ENCODE assay signal across 20 cellular contexts in the genomic region with DNA sequence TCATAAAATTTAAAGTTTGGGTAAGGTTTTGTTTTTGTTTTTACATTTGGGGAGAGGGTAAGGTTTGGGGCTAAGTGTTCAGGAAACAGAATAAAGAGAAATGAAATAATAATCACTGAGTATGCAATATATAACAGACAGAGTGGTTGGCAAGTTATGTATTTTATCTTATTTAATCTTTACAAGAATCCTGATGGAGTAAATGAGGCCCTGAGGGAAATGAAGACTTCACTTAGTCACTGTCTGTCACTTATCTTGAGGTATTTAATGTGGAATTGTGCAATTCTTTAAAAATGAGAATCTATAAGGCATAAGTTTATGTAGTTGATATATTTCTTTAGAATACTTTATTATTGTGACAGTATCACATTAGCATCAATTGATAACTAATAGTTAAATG. TPM values are rescaled to one million over a fixed set of nuclear protein-coding genes. Genes with fewer than 3 reads are reported as not detected.
"Had no signal": no experiment of that assay in that cellular context is flagged by ENCODE, and none has a peak within 500 bp of the region (broad histone marks: within the 10 kb centered on the region; RNA-seq: fewer than 3 reads in every experiment).

No MANE protein-coding gene starts in this region.

- H3K4me3 ChIP-seq: dorsolateral prefrontal cortex, lower lobe of right lung, tibial nerve, vagina had no signal

- H3K27ac Mint-ChIP-seq: activated naive CD4-positive, alpha-beta T cell treated with anti-CD3 and anti-CD28 coated beads, Interleukin-2, amount 50 U/mL, for 72 hours; natural killer cell treated with Interleukin-12 subunit alpha and Interleukin-12 subunit beta and Interleukin-15 and Interleukin-18, amount 100 ng/mL, for 72 hours had no signal

- H3K4me1 ChIP-seq: vagina had no signal

- H3K4me3 Mint-ChIP-seq: natural killer cell treated with Interleukin-12 subunit alpha and Interleukin-12 subunit beta and Interleukin-15 and Interleukin-18, amount 100 ng/mL, for 72 hours had no signal

- H3K36me3 ChIP-seq: lower lobe of right lung, tibial nerve, vagina had no signal

- H3K9me3 Mint-ChIP-seq: activated naive CD4-positive, alpha-beta T cell treated with anti-CD3 and anti-CD28 coated beads, Interleukin-2, amount 50 U/mL, for 72 hours; natural killer cell treated with Interleukin-12 subunit alpha and Interleukin-12 subunit beta and Interleukin-15 and Interleukin-18, amount 100 ng/mL, for 72 hours had no signal

- ATAC-seq: activated naive CD4-positive, alpha-beta T cell treated with anti-CD3 and anti-CD28 coated beads, Interleukin-2, amount 50 U/mL, for 72 hours; lower lobe of right lung; natural killer cell treated with Interleukin-12 subunit alpha and Interleukin-12 subunit beta and Interleukin-15 and Interleukin-18, amount 100 ng/mL, for 72 hours had no signal

- H3K27ac ChIP-seq: dorsolateral prefrontal cortex, epithelial cell of prostate, lower lobe of right lung, tibial nerve, vagina had no signal

- H3K27me3 ChIP-seq: dorsolateral prefrontal cortex, tibial nerve, vagina had no signal

- H3K36me3 Mint-ChIP-seq: activated naive CD4-positive, alpha-beta T cell treated with anti-CD3 and anti-CD28 coated beads, Interleukin-2, amount 50 U/mL, for 72 hours; natural killer cell treated with Interleukin-12 subunit alpha and Interleukin-12 subunit beta and Interleukin-15 and Interleukin-18, amount 100 ng/mL, for 72 hours had no signal

- DNase-seq: activated CD4-positive, alpha-beta T cell treated with anti-CD3 and anti-CD28 coated beads, Interleukin-2, amount 50 U/mL, for 4 hours; activated gamma-delta T cell; caudate nucleus; dorsolateral prefrontal cortex; foreskin melanocyte; glutamatergic neuron; hypothalamus; islet precursor cell; lower lobe of right lung; retina; stimulated activated CD4-positive, alpha-beta T cell treated with anti-CD3 and anti-CD28 coated beads, Interleukin-2, amount 100 ng/mL, for 24 hours; stimulated activated naive CD4-positive, alpha-beta T cell treated with Interleukin-2 at 50 U/mL for 16 hours; substantia nigra had no signal

- H3K9me3 ChIP-seq: lower lobe of right lung, tibial nerve, vagina had no signal

- H3K27me3 Mint-ChIP-seq: natural killer cell treated with Interleukin-12 subunit alpha and Interleukin-12 subunit beta and Interleukin-15 and Interleukin-18, amount 100 ng/mL, for 72 hours had no signal

RNA-seq across cellular contexts. Expression of gene TEK, which starts 48.1 kb away (rescaled TPM):
- total RNA-seq: activated CD8-positive, alpha-beta memory T cell treated with anti-CD3 and anti-CD28 coated beads for 36 hours; activated naive CD4-positive, alpha-beta T cell treated with anti-CD3 and anti-CD28 coated beads, Interleukin-2, amount 50 U/mL, for 72 hours; natural killer cell treated with Interleukin-12 subunit alpha and Interleukin-12 subunit beta and Interleukin-15 and Interleukin-18, amount 100 ng/mL, for 72 hours; T-helper 2 cell treated with Interferon-gamma antibody and Interleukin-4, amounts not matched to agents 100 ng/mL and 5 ng/mL, for 36 hours had no signal
